Comparison of ENCODE assay signal across 19 cellular contexts in genomic region chr2:110650346-110650745, GRCh38. TPM values are rescaled to one million over a fixed set of nuclear protein-coding genes. Genes with fewer than 3 reads are reported as not detected.
DNase-seq lines count a peak whose midpoint lies in the region; FAIRE-seq and TF ChIP-seq lines count a peak whose summit lies in the region.
"Had no signal": no experiment of that assay in that cellular context is flagged by ENCODE, and none has a peak within 500 bp of the region (broad histone marks: within the 10 kb centered on the region; RNA-seq: fewer than 3 reads in every experiment).

No MANE protein-coding gene starts in this region.

- no peak overlapping the region for H2BK12ac ChIP-seq in H1 (ENCODE audit: low read depth, low read length)

- H2AFZ ChIP-seq in H1 (ENCODE audit: low read length), result no peak overlapping the region
- H2AFZ ChIP-seq: GM23338 had no signal

- TF ChIP-seq POLR2A in H1 (IDR thresholded peaks at IDR 0.05; ENCODE audit: control extremely low read depth in 1 of 2, low read depth in 2 of 2, low read length in 2 of 2), result no peak

- H2BK15ac ChIP-seq in H1 (ENCODE audit: low read length), result no peak overlapping the region

- TF ChIP-seq RAD21 in H1 (IDR thresholded peaks at IDR 0.05 in 1 of 2, conservative IDR thresholded peaks at IDR 0.05 in 1 of 2; ENCODE audit: low read depth in 2 of 2, low read length in 2 of 2), result no peak

- no peaks in the 10 kb centered on the region for H3K9me3 ChIP-seq in H1 (ENCODE audit: insufficient read depth in 2 of 2, low read depth in 1 of 2, low read length in 1 of 2)
- H3K9me3 ChIP-seq: A549 had no signal

- no peak overlapping the region for H4K5ac ChIP-seq in H1 (ENCODE audit: insufficient read length, low read depth, low read length)

- H3K4me2 ChIP-seq in H1 (ENCODE audit: insufficient read depth in 1 of 2, low read depth in 2 of 2, low read length in 2 of 2), result no peak overlapping the region
- H3K4me2 ChIP-seq: A549, GM23338 had no signal

- no peak overlapping the region for H3K23ac ChIP-seq in H1 (ENCODE audit: insufficient read length)

- no peak overlapping the region for H3K4ac ChIP-seq in H1 (replicated peaks; ENCODE audit: insufficient read length, low read depth, low read length)

- H3K23me2 ChIP-seq in H1 (ENCODE audit: low read depth, low read length), result peaks cover 2% of the 10 kb centered on the region; the same call in 1 of the 2 replicates

- no peak overlapping the region for H4K91ac ChIP-seq in H1 (replicated peaks; ENCODE audit: insufficient read length, low read length)

- FAIRE-seq in H1 (lab: Jason Lieb, UNC), result peak; percentile 36
- FAIRE-seq: A549, D721Med, G401.6, GM12892 had no signal

- H3K4me1 ChIP-seq in H1 (replicated peaks in 1 of 4; ENCODE audit: control insufficient read depth in 3 of 4, insufficient read depth in 4 of 4, low read length in 3 of 4), result no peaks in the 10 kb centered on the region
- H3K4me1 ChIP-seq: A549 had no signal

- no peak overlapping the region for H3K18ac ChIP-seq in H1 (ENCODE audit: extremely low read depth, low read length)

- no peak for TF ChIP-seq EP300 in H1 (IDR thresholded peaks at IDR 0.05; ENCODE audit: borderline replicate concordance in 1 of 2, low read depth in 2 of 2, low read length in 2 of 2)

- no peak overlapping the region for H3K56ac ChIP-seq in H1 (replicated peaks; ENCODE audit: insufficient read length, low read depth, low read length)

- WGBS in H1 (ENCODE audit: extremely low coverage in 1 of 2, insufficient coverage in 1 of 2, insufficient read length in 1 of 2, insufficient replicate concordance in 2 of 2, low coverage in 1 of 2, low lambda C conversion rate in 2 of 2, missing lambda C conversion rate in 1 of 2), 2 experiments, result 92% methylated on average over 4 of the region's 4 CpGs; no CpG with 5 or more reads in 1 of the 2 experiments

- peaks cover 2% of the 10 kb centered on the region for H3K79me1 ChIP-seq in H1 (ENCODE audit: low read depth, low read length)

- H2BK5ac ChIP-seq in H1 (ENCODE audit: low read depth, low read length), result no peak overlapping the region

- in situ Hi-C loops in KBM-7 (cut with MboI; ENCODE audit: low pct_unique_long_range_greater_than_20kb, low sequenced_read_pairs), result no loop called here

- CTCF ChIA-PET in H1 (lab: Charles Lee; ENCODE audit: partially characterized antibody), result no interaction called here

- H3K36me3 ChIP-seq in H1 (ENCODE audit: control insufficient read depth in 2 of 4, insufficient read depth in 4 of 4, low read length in 3 of 4), result peaks cover 23 to 89% (median 65%) of the 10 kb centered on the region in 4 experiments

- H3K27me3 ChIP-seq in H1 (replicated peaks in 1 of 4; ENCODE audit: control insufficient read depth in 3 of 4, extremely low read depth in 1 of 4, insufficient read depth in 3 of 4, low read length in 3 of 4), result no peaks in the 10 kb centered on the region

- H3K4me3 ChIP-seq in H1 (ENCODE audit: extremely low read depth in 1 of 4, insufficient read depth in 2 of 4, low read depth in 3 of 4, low read length in 4 of 4), result no peak overlapping the region
- H3K4me3 ChIP-seq: A549, GM23338 had no signal

- POLR2A ChIA-PET in H1 (lab: Charles Lee; ENCODE audit: partially characterized antibody), result interaction anchor here (5.7 kb wide), 1 partner anchor 12 kb away, joined by 25 read pairs; no protein-coding TSS in a partner anchor

- H3K79me2 ChIP-seq in H1 (ENCODE audit: control insufficient read depth in 1 of 2, insufficient read depth in 2 of 2, low read length in 2 of 2), result peaks cover 0 to 33% of the 10 kb centered on the region in 2 experiments; a peak in 1 of 4 replicates

- no peak overlapping the region for H3K27ac ChIP-seq in H1 (ENCODE audit: low read depth, low read length)
- H3K27ac ChIP-seq: A549 had no signal

- no peak for DNase-seq in H1 (ENCODE audit: low read depth in 1 of 2, low spot score in 2 of 2)
- DNase-seq in medulla oblongata (ENCODE audit: extremely low spot score), result peak; percentile 68
- peak; percentile 49 for DNase-seq in putamen (ENCODE audit: low spot score)
- DNase-seq in ureter (ENCODE audit: low spot score), result no peak
- no peak for DNase-seq in KBM-7
- no peak for DNase-seq in activated naive CD4-positive, alpha-beta T cell treated with anti-CD3 and anti-CD28 coated beads, Interleukin-2, amount 50 U/mL, for 16 hours
- DNase-seq in activated T-cell treated with anti-CD3 and anti-CD28 coated beads for 4 hours, result no peak
- DNase-seq: CD8-positive, alpha-beta T cell; COR-L47; DMS153; DMS79 treated with DMSO at 0.1 percent for 48 hours; EL; H9; HFFc6 had no signal

- H4K8ac ChIP-seq in H1 (ENCODE audit: extremely low read depth, insufficient read depth, low read length), result no peak overlapping the region

- no peak overlapping the region for H2AK5ac ChIP-seq in H1 (ENCODE audit: low read depth, low read length)

- no peak overlapping the region for H2BK120ac ChIP-seq in H1 (replicated peaks; ENCODE audit: low read depth, low read length)

- peaks cover 0 to 4% of the 10 kb centered on the region in 2 experiments for H4K20me1 ChIP-seq in H1 (replicated peaks in 1 of 2; ENCODE audit: control insufficient read depth in 1 of 2, insufficient read depth in 2 of 2, low read length in 2 of 2)

- H2BK20ac ChIP-seq in H1 (ENCODE audit: low read length), result no peak overlapping the region

- no peak overlapping the region for H3K14ac ChIP-seq in H1 (ENCODE audit: insufficient read length)

- no peak for TF ChIP-seq CTCF in H1 (IDR thresholded peaks at IDR 0.05; ENCODE audit: control extremely low read depth in 1 of 3, insufficient read depth in 1 of 3, low read depth in 1 of 3, low read length in 3 of 3)

- no peak overlapping the region for H3K9ac ChIP-seq in H1 (replicated peaks in 1 of 4; ENCODE audit: extremely low read depth in 1 of 4, low read depth in 3 of 4, low read length in 3 of 4)

TF ChIP-seq in H1, 55 proteins besides CTCF, POLR2A, EP300 and RAD21:
- TF ChIP-seq CBX5 (IDR thresholded peaks at IDR 0.05; ENCODE audit: low read depth, low read length), result no peak
- no peak for TF ChIP-seq RNF2 (IDR thresholded peaks at IDR 0.05; ENCODE audit: borderline replicate concordance, low read depth, low read length, missing control alignments, poor library complexity, severe bottlenecking)
- no peak for TF ChIP-seq TEAD4 (IDR thresholded peaks at IDR 0.05; ENCODE audit: low read depth, low read length)
- TF ChIP-seq TCF12 (IDR thresholded peaks at IDR 0.05; ENCODE audit: low read depth, low read length), result no peak
- TF ChIP-seq KDM1A (IDR thresholded peaks at IDR 0.05; ENCODE audit: borderline replicate concordance, low read length), result no peak
- no peak for TF ChIP-seq KDM4A (IDR thresholded peaks at IDR 0.05; ENCODE audit: low read depth, low read length, severe bottlenecking)
- TF ChIP-seq HDAC2 (IDR thresholded peaks at IDR 0.05; ENCODE audit: borderline replicate concordance in 1 of 2, low read depth in 2 of 2, low read length in 2 of 2), result no peak
- TF ChIP-seq RFX5 (IDR thresholded peaks at IDR 0.05; ENCODE audit: borderline replicate concordance, low read depth, low read length), result no peak
- TF ChIP-seq ASH2L (IDR thresholded peaks at IDR 0.05; ENCODE audit: low read length), result no peak
- TF ChIP-seq SP2 (IDR thresholded peaks at IDR 0.05; ENCODE audit: low read length), result no peak
- TF ChIP-seq EZH2 (IDR thresholded peaks at IDR 0.05; ENCODE audit: low read depth, low read length, severe bottlenecking), result no peak
- TF ChIP-seq FOSL1 (IDR thresholded peaks at IDR 0.05; ENCODE audit: insufficient read depth, low read depth, low read length), result no peak
- no peak for TF ChIP-seq BCL11A (IDR thresholded peaks at IDR 0.05; ENCODE audit: low read depth in 2 of 2, low read length in 2 of 2)
- TF ChIP-seq CBX8 (IDR thresholded peaks at IDR 0.05; ENCODE audit: borderline replicate concordance, low read depth, low read length), result no peak

RNA-seq across cellular contexts. Expression of gene BUB1, which starts 27.5 kb away (rescaled TPM):
- 113 and 118 TPM in 2 replicates for total RNA-seq in H1 (2021; fragmentation: NEBNext Ultra II Directional; extraction: Animal tissue kit (Norgen Biotek cat#: 25700))
- polyA plus RNA-seq in H1 (2011; rRNA removed), result 37.6 and 48.4 TPM in 2 replicates
- polyA plus RNA-seq in H1 (2011; cell fraction: cytosol; rRNA removed), result 89.1 TPM
- 57.3 TPM for polyA plus RNA-seq in H1 (2011; cell fraction: nucleus; rRNA removed)
- 65.3 to 112 TPM (median 80.1 TPM) in 4 replicates for polyA plus RNA-seq in H1 (2012, experiment 1 of 2)
- 6.6 TPM for polyA plus RNA-seq in H1 (2012, experiment 2 of 2)
- 62.9 TPM for polyA plus RNA-seq in H1 (2013, experiment 1 of 2)
- polyA plus RNA-seq in H1 (2013, experiment 2 of 2), result 65.5 TPM
- polyA minus RNA-seq in H1 (2011; rRNA and poly(A)+ RNA removed), result 162 and 180 TPM in 2 replicates
- polyA minus RNA-seq in H1 (2011; cell fraction: cytosol; rRNA and poly(A)+ RNA removed), result 87.2 TPM
- polyA minus RNA-seq in H1 (2011; cell fraction: nucleus; rRNA and poly(A)+ RNA removed), result 170 TPM
- total RNA-seq in ureter, result 1.4 TPM

Comparison
In these comparisons a context has a peak if more than half of its experiments do, and no peak if none do; other contexts are left out.
1. DNase-seq: peak in medulla oblongata (single experiment) and putamen (single experiment); none in H1 (0 of 2), ureter (single experiment), KBM-7 (single experiment), activated naive CD4-positive, alpha-beta T cell treated with anti-CD3 and anti-CD28 coated beads, Interleukin-2, amount 50 U/mL, for 16 hours (single experiment) and activated T-cell treated with anti-CD3 and anti-CD28 coated beads for 4 hours (single experiment).
2. RNA of gene BUB1, which starts 27.5 kb away (total RNA-seq): 113 to 118 TPM in H1; 1.4 TPM in ureter (single experiment); every median in the first group is over 10 times any median in the second.